ENCODE assay signal across 10 cellular contexts in genomic region chr6:11650297-11650696, GRCh38.
A peak's percentile ranks its signal among the peaks of the same experiment; 100 is the strongest.
DNase-seq lines count a peak whose midpoint lies in the region; ATAC-seq and TF ChIP-seq lines count a peak whose summit lies in the region.
"Had no signal": no experiment of that assay in that cellular context is flagged by ENCODE, and none has a peak within 500 bp of the region (broad histone marks: within the 10 kb centered on the region; RNA-seq: fewer than 3 reads in every experiment).

No MANE protein-coding gene starts in this region.

- H3K4me3 ChIP-seq in astrocyte of the cerebellum (ENCODE audit: low read depth, low read length) (no peak overlapping the region), skeletal muscle satellite cell (ENCODE audit: low read length) (no peak overlapping the region)
- H3K4me3 ChIP-seq: mucosa of descending colon had no signal

- H3K4me2 ChIP-seq in skeletal muscle satellite cell (ENCODE audit: low read length), result no peak overlapping the region

- no peaks in the 10 kb centered on the region for H3K36me3 ChIP-seq in skeletal muscle satellite cell (ENCODE audit: insufficient read depth, low read length)

- H3K9ac ChIP-seq in skeletal muscle satellite cell (ENCODE audit: low read depth, low read length), result peak overlapping the region; percentile 76

- no peak for ATAC-seq in HG02852 (IDR thresholded peaks at IDR 0.05; ENCODE audit: unreplicated experiment)
- no peak for ATAC-seq in stimulated activated naive CD8-positive, alpha-beta T cell treated with anti-CD3 and anti-CD28 coated beads, Interleukin-15, Interleukin-2, amounts not matched to agents 100 U/mL and 50 U/mL, for 24 hours
- ATAC-seq: activated CD4-positive, alpha-beta T cell treated with anti-CD3 and anti-CD28 coated beads for 36 hours; mucosa of descending colon had no signal

- no peaks in the 10 kb centered on the region for H3K9me3 ChIP-seq in skeletal muscle satellite cell (replicated peaks; ENCODE audit: low read length)

- DNase-seq in HT1080 (ENCODE audit: low read depth) (peak; percentile 89), astrocyte of the cerebellum (ENCODE audit: low read depth) (peak; percentile 84), hepatic stellate cell (ENCODE audit: low spot score) (peak; percentile 60)
- DNase-seq in stimulated activated CD4-positive, alpha-beta T cell treated with anti-CD3 and anti-CD28 coated beads, Interleukin-15, amount 100 ng/mL, for 24 hours, result no peak
- DNase-seq in stimulated activated naive CD8-positive, alpha-beta T cell treated with anti-CD3 and anti-CD28 coated beads, Interleukin-15, Interleukin-2, amounts not matched to agents 100 U/mL and 50 U/mL, for 24 hours, result no peak
- DNase-seq: activated CD4-positive, alpha-beta T cell treated with anti-CD3 and anti-CD28 coated beads for 36 hours; central memory CD4-positive, alpha-beta T cell; mucosa of descending colon had no signal

- TF ChIP-seq CTCF in astrocyte of the cerebellum (IDR thresholded peaks at IDR 0.05; ENCODE audit: low read depth, low read length, missing control alignments), result no peak

- in situ Hi-C loops in astrocyte of the cerebellum (cut with HindIII; ENCODE audit: low sequenced_read_pairs), result loop anchor here (25.0 kb wide), 1 partner anchor 962 kb away; no protein-coding TSS in a partner anchor

- H3K4me1 ChIP-seq in skeletal muscle satellite cell (ENCODE audit: control insufficient read depth, insufficient read depth, low read length), result peaks cover 49% of the 10 kb centered on the region

- H3K27me3 ChIP-seq in skeletal muscle satellite cell (ENCODE audit: control insufficient read depth, insufficient read depth, low read length), result no peaks in the 10 kb centered on the region

Comparison
In these comparisons a context has a peak if more than half of its experiments do, and no peak if none do; other contexts are left out.
1. DNase-seq: peak in HT1080 (single experiment), astrocyte of the cerebellum (single experiment) and hepatic stellate cell (single experiment); none in stimulated activated CD4-positive, alpha-beta T cell treated with anti-CD3 and anti-CD28 coated beads, Interleukin-15, amount 100 ng/mL, for 24 hours (single experiment) and stimulated activated naive CD8-positive, alpha-beta T cell treated with anti-CD3 and anti-CD28 coated beads, Interleukin-15, Interleukin-2, amounts not matched to agents 100 U/mL and 50 U/mL, for 24 hours (single experiment).